Comparison of ENCODE assay signal across 8 cellular contexts in the genomic region with DNA sequence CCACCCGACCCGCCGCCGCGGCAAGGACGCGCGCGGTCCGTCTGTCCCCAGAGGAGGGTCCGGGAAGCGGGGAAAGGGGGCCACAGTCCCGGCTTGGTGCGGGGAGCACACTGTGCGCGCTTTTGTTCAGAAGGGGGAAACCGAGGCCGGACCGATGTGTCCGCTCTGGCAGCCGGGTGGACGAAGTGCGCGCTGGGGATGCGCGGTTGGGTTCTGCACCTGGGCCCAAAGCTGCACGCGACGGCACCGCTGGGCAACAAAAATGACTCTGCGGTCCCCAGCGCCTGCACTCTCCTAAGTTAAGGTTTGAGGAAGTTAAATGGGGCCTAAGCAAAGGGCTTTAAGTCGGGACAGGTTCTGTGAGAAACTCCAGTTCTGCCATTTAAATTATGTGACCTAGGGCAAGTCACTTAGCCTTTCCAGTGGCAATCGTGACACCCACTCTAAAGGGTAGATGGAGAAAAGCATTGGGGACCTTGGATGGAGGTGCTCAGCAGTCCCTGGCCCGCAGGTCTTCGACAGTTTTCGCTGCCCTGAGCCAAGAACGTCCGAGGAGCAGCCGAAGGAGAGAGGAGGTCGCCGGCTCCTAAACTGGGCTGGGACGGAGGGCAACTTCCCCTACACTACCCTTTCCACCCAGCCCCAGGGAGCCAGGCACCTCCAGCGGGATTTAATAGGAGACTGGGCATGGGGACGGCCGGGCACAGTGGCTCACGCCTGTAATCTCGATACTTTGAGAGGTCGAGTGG. TPM values are rescaled to one million over a fixed set of nuclear protein-coding genes. Genes with fewer than 3 reads are reported as not detected.
DNase-seq lines count a peak whose midpoint lies in the region; ATAC-seq, FAIRE-seq and TF ChIP-seq lines count a peak whose summit lies in the region.

No MANE protein-coding gene starts in this region.

- no peak for TF ChIP-seq RAD21 in A549 (conservative IDR thresholded peaks at IDR 0.05 in 1 of 2, IDR thresholded peaks at IDR 0.05 in 1 of 2)

- H3K79me2 ChIP-seq in astrocyte (ENCODE audit: insufficient read depth, low read length) (peaks cover 36% of the 10 kb centered on the region), hepatocyte (peaks cover 37% of the 10 kb centered on the region)

- H3K27me3 ChIP-seq in NT2/D1 (ENCODE audit: insufficient read depth, insufficient read length) (no peaks in the 10 kb centered on the region), astrocyte (ENCODE audit: insufficient read depth, low read length) (no peaks in the 10 kb centered on the region), hepatocyte (no peaks in the 10 kb centered on the region)

- DNase-seq in A549 (ENCODE audit: low read depth in 1 of 2, low spot score in 1 of 2) (peak in 1 of 2 experiments; percentile 46), NT2/D1 (ENCODE audit: low read depth, low spot score) (peak; percentile 20), astrocyte (ENCODE audit: low read depth) (peak; percentile 5), hepatocyte (ENCODE audit: low spot score) (peak; percentile 32), retinal pigment epithelial cell (ENCODE audit: low read depth) (no peak), DMS153 treated with DMSO at 0.1 percent for 48 hours (lab: John Stamatoyannopoulos, UW; ENCODE audit: unreplicated experiment) (no peak)

- FAIRE-seq in A549 (lab: Jason Lieb, UNC) (no peak), astrocyte (lab: Jason Lieb, UNC) (no peak)

- no peaks in the 10 kb centered on the region for H3K9me2 ChIP-seq in hepatocyte (replicated peaks; ENCODE audit: insufficient read depth)

- H3K9me3 ChIP-seq in A549 (no peaks in the 10 kb centered on the region), NT2/D1 (ENCODE audit: insufficient read depth, low read length) (no peaks in the 10 kb centered on the region), astrocyte (ENCODE audit: insufficient read depth, low read depth, low read length) (no peaks in the 10 kb centered on the region), hepatocyte (ENCODE audit: low read depth) (no peaks in the 10 kb centered on the region)

- CTCF ChIA-PET in A549 (lab: Yijun Ruan, JAX) = no interaction called here

- H3K36me3 ChIP-seq in NT2/D1 (ENCODE audit: insufficient read depth, insufficient read length, low read length) (no peaks in the 10 kb centered on the region), astrocyte (ENCODE audit: insufficient read depth, low read length) (no peaks in the 10 kb centered on the region), hepatocyte (replicated peaks; ENCODE audit: insufficient read depth, low read depth) (no peaks in the 10 kb centered on the region)

- 14% methylated on average over 23 of the region's 49 CpGs for WGBS in A549 (ENCODE audit: missing lambda C conversion rate)
- 6% methylated on average over 41 of the region's 49 CpGs for WGBS in hepatocyte (ENCODE audit: low lambda C conversion rate, missing lambda C conversion rate)

- no peaks in the 10 kb centered on the region for H3K36me3 Mint-ChIP-seq in astrocyte (ENCODE audit: low read depth, unreplicated experiment)

- no peaks in the 10 kb centered on the region for H3K27me3 Mint-ChIP-seq in astrocyte (ENCODE audit: low read depth, unreplicated experiment)

- peak overlapping the region; percentile 90 for H3K4me3 Mint-ChIP-seq in astrocyte (ENCODE audit: unreplicated experiment)

- H3K9ac ChIP-seq in NT2/D1 (ENCODE audit: insufficient read length, low read depth) = peak overlapping the region; percentile 79
- peak overlapping the region; percentile 92 for H3K9ac ChIP-seq in astrocyte (ENCODE audit: low read length)

- POLR2A ChIA-PET in A549 (lab: Yijun Ruan, JAX) = interaction anchor here (1.3 to 2.5 kb wide), 3 partner anchors 11 to 87 kb away, joined by 3 to 14 read pairs (median 6); partner anchors contain the start of gene YME1L1

- TF ChIP-seq EP300 in A549 (IDR thresholded peaks at IDR 0.05) = no peak

- peaks cover 16% of the 10 kb centered on the region for H3K4me1 Mint-ChIP-seq in astrocyte (ENCODE audit: low read depth, unreplicated experiment)

- H4K20me1 ChIP-seq in astrocyte (ENCODE audit: insufficient read depth, low read length) (no peaks in the 10 kb centered on the region), hepatocyte (ENCODE audit: insufficient read depth, poor library complexity, severe bottlenecking) (no peaks in the 10 kb centered on the region)

- H3K27ac ChIP-seq in A549 (peak overlapping the region; percentile 89 to 92), astrocyte (ENCODE audit: low read depth, low read length) (peak overlapping the region; percentile 92), hepatocyte (peak overlapping the region; percentile 95)

- H2AFZ ChIP-seq in astrocyte (ENCODE audit: low read depth, low read length) (peak overlapping the region; percentile 98), hepatocyte (peak overlapping the region; percentile 98)

- peaks cover 38% of the 10 kb centered on the region for H3K4me1 ChIP-seq in A549
- no peaks in the 10 kb centered on the region for H3K4me1 ChIP-seq in NT2/D1 (ENCODE audit: insufficient read depth, insufficient read length)
- peaks cover 18% of the 10 kb centered on the region for H3K4me1 ChIP-seq in astrocyte (ENCODE audit: insufficient read depth, low read length)
- H3K4me1 ChIP-seq in hepatocyte (ENCODE audit: insufficient read depth) = peaks cover 30% of the 10 kb centered on the region

- H3K4me2 ChIP-seq in A549 = peak overlapping the region; percentile 95
- peak overlapping the region; percentile 96 for H3K4me2 ChIP-seq in astrocyte (ENCODE audit: low read length)
- H3K4me2 ChIP-seq in hepatocyte = peak overlapping the region; percentile 90

- H3K9me3 Mint-ChIP-seq in astrocyte (ENCODE audit: unreplicated experiment) = no peaks in the 10 kb centered on the region

- H3K27ac Mint-ChIP-seq in astrocyte (ENCODE audit: unreplicated experiment) = peak overlapping the region; percentile 94

- TF ChIP-seq CTCF in A549 (IDR thresholded peaks at IDR 0.05) (no peak), astrocyte (IDR thresholded peaks at IDR 0.05; ENCODE audit: insufficient read depth, low read depth, low read length) (no peak), hepatocyte (IDR thresholded peaks at IDR 0.05; ENCODE audit: poor library complexity) (no peak), retinal pigment epithelial cell (conservative IDR thresholded peaks at IDR 0.05; ENCODE audit: low read depth, low read length) (no peak)

- peak; percentile 21; the same call in 1 of the 2 replicates for TF ChIP-seq POLR2A in A549 (IDR thresholded peaks at IDR 0.05; ENCODE audit: low read length)
- TF ChIP-seq POLR2A in GM10847 (IDR thresholded peaks at IDR 0.05; ENCODE audit: extremely low read depth, insufficient read length) = peak; percentile 20

- ATAC-seq in A549 (peak; percentile 17 to 31), HG02798 (IDR thresholded peaks at IDR 0.05; ENCODE audit: poor library complexity, unreplicated experiment) (peak; percentile 18)

- H3K4me3 ChIP-seq in A549 (peak overlapping the region; percentile 62), NT2/D1 (ENCODE audit: insufficient read length, low read depth) (peak overlapping the region; percentile 88), astrocyte (ENCODE audit: insufficient read depth, low read depth, low read length) (peak overlapping the region; percentile 93), hepatocyte (peak overlapping the region; percentile 73), retinal pigment epithelial cell (ENCODE audit: low read length) (peak overlapping the region; percentile 91)

TF ChIP-seq in A549, 52 proteins besides CTCF, POLR2A, EP300 and RAD21:
- TF ChIP-seq E2F6 (IDR thresholded peaks at IDR 0.05; ENCODE audit: borderline replicate concordance, low read depth) = 0 out of 2 replicates have a peak, but pooled peaks have one; percentile 33
- TF ChIP-seq, protein P1, sequence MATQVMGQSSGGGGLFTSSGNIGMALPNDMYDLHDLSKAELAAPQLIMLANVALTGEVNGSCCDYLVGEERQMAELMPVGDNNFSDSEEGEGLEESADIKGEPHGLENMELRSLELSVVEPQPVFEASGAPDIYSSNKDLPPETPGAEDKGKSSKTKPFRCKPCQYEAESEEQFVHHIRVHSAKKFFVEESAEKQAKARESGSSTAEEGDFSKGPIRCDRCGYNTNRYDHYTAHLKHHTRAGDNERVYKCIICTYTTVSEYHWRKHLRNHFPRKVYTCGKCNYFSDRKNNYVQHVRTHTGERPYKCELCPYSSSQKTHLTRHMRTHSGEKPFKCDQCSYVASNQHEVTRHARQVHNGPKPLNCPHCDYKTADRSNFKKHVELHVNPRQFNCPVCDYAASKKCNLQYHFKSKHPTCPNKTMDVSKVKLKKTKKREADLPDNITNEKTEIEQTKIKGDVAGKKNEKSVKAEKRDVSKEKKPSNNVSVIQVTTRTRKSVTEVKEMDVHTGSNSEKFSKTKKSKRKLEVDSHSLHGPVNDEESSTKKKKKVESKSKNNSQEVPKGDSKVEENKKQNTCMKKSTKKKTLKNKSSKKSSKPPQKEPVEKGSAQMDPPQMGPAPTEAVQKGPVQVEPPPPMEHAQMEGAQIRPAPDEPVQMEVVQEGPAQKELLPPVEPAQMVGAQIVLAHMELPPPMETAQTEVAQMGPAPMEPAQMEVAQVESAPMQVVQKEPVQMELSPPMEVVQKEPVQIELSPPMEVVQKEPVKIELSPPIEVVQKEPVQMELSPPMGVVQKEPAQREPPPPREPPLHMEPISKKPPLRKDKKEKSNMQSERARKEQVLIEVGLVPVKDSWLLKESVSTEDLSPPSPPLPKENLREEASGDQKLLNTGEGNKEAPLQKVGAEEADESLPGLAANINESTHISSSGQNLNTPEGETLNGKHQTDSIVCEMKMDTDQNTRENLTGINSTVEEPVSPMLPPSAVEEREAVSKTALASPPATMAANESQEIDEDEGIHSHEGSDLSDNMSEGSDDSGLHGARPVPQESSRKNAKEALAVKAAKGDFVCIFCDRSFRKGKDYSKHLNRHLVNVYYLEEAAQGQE (IDR thresholded peaks at IDR 0.05) = no peak

RNA-seq across cellular contexts. Expression of gene ACBD5, which starts 0.5 kb away (rescaled TPM):
- 42.0 and 55.8 TPM in 2 replicates for polyA plus RNA-seq in A549 (2011; rRNA removed)
- polyA plus RNA-seq in A549 (2012; cell fraction: cytosol; rRNA removed) = 10.6 and 11.4 TPM in 2 replicates
- polyA plus RNA-seq in A549 (2012; cell fraction: nucleus; rRNA removed) = 4.4 and 6.0 TPM in 2 replicates
- 31.6 to 36.8 TPM (median 35.9 TPM) in 3 replicates for polyA plus RNA-seq in A549 (2017; fragmentation: RNase III; extraction: RNeasy Plus Mini Kit Qiagen cat#74134 plus additional on column Dnase treatment)
- 15.4 and 16.0 TPM in 2 replicates for polyA minus RNA-seq in A549 (2011; rRNA and poly(A)+ RNA removed)
- 23.8 TPM in 2 replicates for total RNA-seq in astrocyte
- 29.8 and 30.7 TPM in 2 replicates for total RNA-seq in hepatocyte
- 14.2 and 16.2 TPM in 2 replicates for polyA plus RNA-seq in hepatocyte

Comparison
In these comparisons a context has a peak if more than half of its experiments do, and no peak if none do; other contexts are left out.
1. DNase-seq: peak in NT2/D1 (single experiment), astrocyte (single experiment) and hepatocyte (single experiment); none in retinal pigment epithelial cell (single experiment) and DMS153 treated with DMSO at 0.1 percent for 48 hours (single experiment).
2. Peak in every context shown above with its lines, with median percentiles within 50 percentile points of each other: H3K27ac ChIP-seq, H3K4me2 ChIP-seq and H3K4me3 ChIP-seq.